ENCODE assay signal across 8 cellular contexts in genomic region chr4:163494360-163495241, GRCh38. TPM values are rescaled to one million over a fixed set of nuclear protein-coding genes. Genes with fewer than 3 reads are reported as not detected.
A peak's percentile ranks its signal among the peaks of the same experiment; 100 is the strongest.
DNase-seq lines count a peak whose midpoint lies in the region; ATAC-seq, FAIRE-seq and TF ChIP-seq lines count a peak whose summit lies in the region.

Gene TMA16 (plus strand): TSS chr4:163494690. CDS start chr4:163494802, 112 bp downstream.

- ATAC-seq in GM21515 (IDR thresholded peaks at IDR 0.05; ENCODE audit: unreplicated experiment), result peak; percentile 89

- no peak for FAIRE-seq in D721Med (lab: Jason Lieb, UNC)

- H3K27ac ChIP-seq in epithelial cell of prostate, result peak within 1 kb of the TSS; percentile 87

- DNase-seq in D721Med (ENCODE audit: insufficient read length, low spot score), result peak; percentile 47
- peak; percentile 59 for DNase-seq in HuH-7 (ENCODE audit: low spot score)
- DNase-seq in OCI-M1 (lab: John Stamatoyannopoulos, UW), result peak; percentile 98
- DNase-seq in activated T-cell treated with anti-CD3 and anti-CD28 coated beads for 4 hours, result peak; percentile 71
- DNase-seq in epithelial cell of prostate (ENCODE audit: low read depth, low spot score), result peak; percentile 73
- DNase-seq in mucosa of gallbladder (ENCODE audit: low spot score), result peak; percentile 83
- DNase-seq in stimulated activated CD8-positive, alpha-beta memory T cell treated with anti-CD3 and anti-CD28 coated beads, Interleukin-4, amount 100 ng/mL, for 4 hours (ENCODE audit: low read depth in 2 of 2, low spot score in 1 of 2), result peak; percentile 56 to 60

- TF ChIP-seq CTCF in D721Med (IDR thresholded peaks at IDR 0.05; ENCODE audit: insufficient read depth, missing control alignments), result no peak

RNA-seq across cellular contexts. Expression of gene TMA16, which starts in this region (rescaled TPM):
- 13.9 TPM for total RNA-seq in mucosa of gallbladder

Comparison
In these comparisons a context has a peak if more than half of its experiments do, and no peak if none do; other contexts are left out.
1. Peak in every context shown above with its lines: DNase-seq, ATAC-seq and H3K27ac ChIP-seq.
2. DNase-seq: peak in every context shown above with its lines; median percentile 98 in OCI-M1; 83 in mucosa of gallbladder; 73 in epithelial cell of prostate; 71 in activated T-cell treated with anti-CD3 and anti-CD28 coated beads for 4 hours; 59 in HuH-7; 58 in stimulated activated CD8-positive, alpha-beta memory T cell treated with anti-CD3 and anti-CD28 coated beads, Interleukin-4, amount 100 ng/mL, for 4 hours; 47 in D721Med.